In the genomic region with DNA sequence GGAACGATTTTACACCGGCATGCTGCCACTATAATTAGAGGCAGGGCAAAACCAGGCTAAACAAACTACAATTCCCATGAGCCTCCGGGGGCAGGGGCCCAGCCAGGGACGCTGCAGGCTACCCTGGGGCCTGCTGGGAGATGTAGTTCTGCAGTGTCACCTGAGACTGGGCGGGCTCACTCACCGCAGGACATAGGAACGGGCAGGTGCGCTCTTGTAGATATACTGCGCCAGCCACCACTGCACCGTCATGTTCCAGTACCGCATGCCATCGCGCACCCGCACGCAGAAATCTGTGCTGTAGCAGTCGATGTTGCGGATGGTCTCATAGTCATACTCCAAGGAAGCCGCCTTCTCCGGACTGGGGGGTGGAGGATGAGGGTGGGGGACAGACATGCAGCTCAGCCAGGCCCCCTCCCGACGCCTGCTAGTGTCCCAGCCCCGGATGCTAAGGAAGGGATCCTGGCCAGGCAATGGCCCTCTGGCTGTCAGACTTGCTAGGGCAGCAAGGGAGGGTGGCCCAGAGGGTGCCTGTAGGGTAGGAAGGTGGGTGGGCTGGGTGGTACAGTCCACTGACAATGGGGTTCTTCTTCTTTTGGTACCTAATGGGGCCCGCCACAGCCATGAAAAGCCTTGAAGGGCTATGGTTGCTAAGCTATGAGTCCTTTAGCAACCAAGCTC, we compare ENCODE assay signal across 9 cellular contexts. TPM values are rescaled to one million over a fixed set of nuclear protein-coding genes. Genes with fewer than 3 reads are reported as not detected.
DNase-seq lines count a peak whose midpoint lies in the region; ATAC-seq and TF ChIP-seq lines count a peak whose summit lies in the region.
"Had no signal": no experiment of that assay in that cellular context is flagged by ENCODE, and none has a peak within 500 bp of the region (broad histone marks: within the 10 kb centered on the region; RNA-seq: fewer than 3 reads in every experiment).

No MANE protein-coding gene starts in this region.

- DNase-seq in activated CD4-positive, alpha-beta T cell treated with anti-CD3 and anti-CD28 coated beads, Interleukin-2, amount 10 ng/mL, durations not matched to agents 24 days and 14 days: peak; percentile 85
- DNase-seq in activated CD4-positive, alpha-beta T cell treated with anti-CD3 and anti-CD28 coated beads for 1 hour: no peak
- peak; percentile 29 for DNase-seq in OCI-M1 (lab: John Stamatoyannopoulos, UW)
- DNase-seq in stimulated activated naive B cell treated with anti-CD40 and anti-IgM and Interleukin-4, amounts not matched to agents 10 μg/mL and 1 μg/mL and 100 μg/mL, for 72 hours: no peak
- DNase-seq in MG63: no peak
- no peak for DNase-seq in GM20000 (ENCODE audit: low spot score)
- no peak for DNase-seq in KBM-7
- DNase-seq: occipital lobe had no signal

- H3K27ac Mint-ChIP-seq in activated CD4-positive, alpha-beta T cell treated with anti-CD3 and anti-CD28 coated beads, Interleukin-2, amount 10 ng/mL, durations not matched to agents 24 days and 14 days: no peak overlapping the region
- H3K27ac Mint-ChIP-seq in stimulated activated naive B cell treated with anti-CD40 and anti-IgM and Interleukin-4, amounts not matched to agents 10 μg/mL and 1 μg/mL and 100 μg/mL, for 72 hours: no peak overlapping the region

- ATAC-seq in esophagus mucosa: peak; percentile 65
- ATAC-seq in stimulated activated naive B cell treated with anti-CD40 and anti-IgM and Interleukin-4, amounts not matched to agents 10 μg/mL and 1 μg/mL and 100 μg/mL, for 72 hours (replicated peaks): peak; percentile 88 to 94

- no peak overlapping the region for H3K4me3 ChIP-seq in MG63

- no peaks in the 10 kb centered on the region for H3K27me3 Mint-ChIP-seq in activated CD4-positive, alpha-beta T cell treated with anti-CD3 and anti-CD28 coated beads, Interleukin-2, amount 10 ng/mL, durations not matched to agents 24 days and 14 days
- H3K27me3 Mint-ChIP-seq in stimulated activated naive B cell treated with anti-CD40 and anti-IgM and Interleukin-4, amounts not matched to agents 10 μg/mL and 1 μg/mL and 100 μg/mL, for 72 hours: no peaks in the 10 kb centered on the region

- no peaks in the 10 kb centered on the region for H3K9me3 ChIP-seq in MG63

- TF ChIP-seq CTCF in GM20000 (IDR thresholded peaks at IDR 0.05; ENCODE audit: extremely low read depth, missing control alignments): no peak

- H3K4me3 Mint-ChIP-seq in activated CD4-positive, alpha-beta T cell treated with anti-CD3 and anti-CD28 coated beads, Interleukin-2, amount 10 ng/mL, durations not matched to agents 24 days and 14 days: no peak overlapping the region
- no peak overlapping the region for H3K4me3 Mint-ChIP-seq in stimulated activated naive B cell treated with anti-CD40 and anti-IgM and Interleukin-4, amounts not matched to agents 10 μg/mL and 1 μg/mL and 100 μg/mL, for 72 hours

- H3K36me3 ChIP-seq in MG63: peaks cover 18% of the 10 kb centered on the region

- intact Hi-C loops in activated CD4-positive, alpha-beta T cell treated with anti-CD3 and anti-CD28 coated beads, Interleukin-2, amount 10 ng/mL, durations not matched to agents 24 days and 14 days (cut with micrococcal nuclease): no loop called here

- no peaks in the 10 kb centered on the region for H3K27me3 ChIP-seq in MG63

- in situ Hi-C loops in KBM-7 (cut with MboI; ENCODE audit: low pct_unique_long_range_greater_than_20kb, low sequenced_read_pairs): no loop called here

- peaks cover 40% of the 10 kb centered on the region for H3K36me3 Mint-ChIP-seq in activated CD4-positive, alpha-beta T cell treated with anti-CD3 and anti-CD28 coated beads, Interleukin-2, amount 10 ng/mL, durations not matched to agents 24 days and 14 days (ENCODE audit: low read depth)
- H3K36me3 Mint-ChIP-seq in stimulated activated naive B cell treated with anti-CD40 and anti-IgM and Interleukin-4, amounts not matched to agents 10 μg/mL and 1 μg/mL and 100 μg/mL, for 72 hours: peaks cover 25 to 52% of the 10 kb centered on the region in 2 donors

- no peaks in the 10 kb centered on the region for H3K9me3 Mint-ChIP-seq in activated CD4-positive, alpha-beta T cell treated with anti-CD3 and anti-CD28 coated beads, Interleukin-2, amount 10 ng/mL, durations not matched to agents 24 days and 14 days
- no peaks in the 10 kb centered on the region for H3K9me3 Mint-ChIP-seq in stimulated activated naive B cell treated with anti-CD40 and anti-IgM and Interleukin-4, amounts not matched to agents 10 μg/mL and 1 μg/mL and 100 μg/mL, for 72 hours

- no peaks in the 10 kb centered on the region for H3K4me1 Mint-ChIP-seq in activated CD4-positive, alpha-beta T cell treated with anti-CD3 and anti-CD28 coated beads, Interleukin-2, amount 10 ng/mL, durations not matched to agents 24 days and 14 days
- H3K4me1 Mint-ChIP-seq in stimulated activated naive B cell treated with anti-CD40 and anti-IgM and Interleukin-4, amounts not matched to agents 10 μg/mL and 1 μg/mL and 100 μg/mL, for 72 hours: peaks cover 4 to 24% of the 10 kb centered on the region in 2 donors

RNA-seq across cellular contexts. Expression of a gene that starts 5.8 kb away (rescaled TPM):
- total RNA-seq in activated CD4-positive, alpha-beta T cell treated with anti-CD3 and anti-CD28 coated beads, Interleukin-2, amount 10 ng/mL, durations not matched to agents 24 days and 14 days: 0.54 and 1.1 TPM in 2 replicates
- 36.5 TPM for total RNA-seq in esophagus mucosa
- total RNA-seq in MG63 (2014; rRNA removed; shearing (Covaris generic); ENCODE audit: low replicate concordance): not detected in 2 replicates
- total RNA-seq: occipital lobe had no signal

RNA-seq across cellular contexts. Expression of a gene that starts 10.7 kb away (rescaled TPM):
- total RNA-seq in activated CD4-positive, alpha-beta T cell treated with anti-CD3 and anti-CD28 coated beads, Interleukin-2, amount 10 ng/mL, durations not matched to agents 24 days and 14 days: 289 and 291 TPM in 2 replicates
- 36.7 TPM for total RNA-seq in esophagus mucosa
- 15.7 and 43.2 TPM in 2 replicates for total RNA-seq in MG63 (2014; rRNA removed; shearing (Covaris generic); ENCODE audit: low replicate concordance)

RNA-seq across cellular contexts. Expression of a gene that starts 12.4 kb away (rescaled TPM):
- total RNA-seq in activated CD4-positive, alpha-beta T cell treated with anti-CD3 and anti-CD28 coated beads, Interleukin-2, amount 10 ng/mL, durations not matched to agents 24 days and 14 days: 17.9 and 18.4 TPM in 2 replicates
- 36.1 TPM for total RNA-seq in esophagus mucosa
- total RNA-seq in MG63 (2014; rRNA removed; shearing (Covaris generic); ENCODE audit: low replicate concordance): 68.7 and 103 TPM in 2 replicates

RNA-seq across cellular contexts. Expression of a gene that starts 19.2 kb away (rescaled TPM):
- total RNA-seq in activated CD4-positive, alpha-beta T cell treated with anti-CD3 and anti-CD28 coated beads, Interleukin-2, amount 10 ng/mL, durations not matched to agents 24 days and 14 days: 4.6 and 5.7 TPM in 2 replicates
- total RNA-seq in esophagus mucosa: 3.7 TPM
- total RNA-seq in MG63 (2014; rRNA removed; shearing (Covaris generic); ENCODE audit: low replicate concordance): 11.1 and 18.2 TPM in 2 replicates

RNA-seq across cellular contexts. Expression of a gene that starts 21.9 kb away (rescaled TPM):
- 1,530 and 1,555 TPM in 2 replicates for total RNA-seq in activated CD4-positive, alpha-beta T cell treated with anti-CD3 and anti-CD28 coated beads, Interleukin-2, amount 10 ng/mL, durations not matched to agents 24 days and 14 days
- 1,727 TPM for total RNA-seq in esophagus mucosa
- total RNA-seq in MG63 (2014; rRNA removed; shearing (Covaris generic); ENCODE audit: low replicate concordance): 3,013 and 3,637 TPM in 2 replicates

Comparison
In these comparisons a context has a peak if more than half of its experiments do, and no peak if none do; other contexts are left out.
1. DNase-seq: peak in activated CD4-positive, alpha-beta T cell treated with anti-CD3 and anti-CD28 coated beads, Interleukin-2, amount 10 ng/mL, durations not matched to agents 24 days and 14 days (single experiment) and OCI-M1 (single experiment); none in activated CD4-positive, alpha-beta T cell treated with anti-CD3 and anti-CD28 coated beads for 1 hour (single experiment), stimulated activated naive B cell treated with anti-CD40 and anti-IgM and Interleukin-4, amounts not matched to agents 10 μg/mL and 1 μg/mL and 100 μg/mL, for 72 hours (single experiment), MG63 (single experiment), GM20000 (single experiment) and KBM-7 (single experiment).
2. RNA of a gene that starts 5.8 kb away (total RNA-seq): 36.5 TPM in esophagus mucosa (single experiment); 0.54 to 1.1 TPM in activated CD4-positive, alpha-beta T cell treated with anti-CD3 and anti-CD28 coated beads, Interleukin-2, amount 10 ng/mL, durations not matched to agents 24 days and 14 days and not detected in MG63; every median in the first group is over 10 times any median in the second.